ENCODE assay signal across 16 cellular contexts in the genomic region with DNA sequence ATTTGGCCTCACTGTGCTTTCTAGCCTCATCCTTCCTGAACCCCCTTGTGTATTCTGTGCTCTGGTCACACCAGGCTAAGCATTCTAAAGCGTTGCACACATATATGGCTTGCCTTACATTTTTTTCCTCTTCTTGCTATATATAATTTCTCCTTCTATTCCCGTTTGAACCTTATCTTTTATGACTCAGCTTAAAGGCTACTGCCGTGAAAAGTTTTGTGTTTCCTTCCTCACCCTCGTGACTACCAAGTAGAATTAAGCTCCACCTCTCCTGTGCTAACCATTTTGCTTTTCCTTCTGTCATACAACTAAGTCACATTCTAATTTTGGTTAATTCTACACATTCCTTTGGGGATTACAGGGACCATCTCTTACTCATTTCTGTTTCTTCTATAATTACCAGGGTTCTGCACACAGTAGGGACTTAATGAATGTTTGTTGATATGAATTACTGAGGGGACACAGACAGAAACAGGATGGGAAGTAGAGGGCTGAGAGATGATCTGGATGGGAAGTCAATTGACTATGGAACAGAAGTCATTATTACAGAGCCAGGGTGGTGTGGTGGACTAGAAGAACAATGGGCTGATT.
DNase-seq lines count a peak whose midpoint lies in the region; TF ChIP-seq lines count a peak whose summit lies in the region.
"Had no signal": no experiment of that assay in that cellular context is flagged by ENCODE, and none has a peak within 500 bp of the region (broad histone marks: within the 10 kb centered on the region; RNA-seq: fewer than 3 reads in every experiment).

No MANE protein-coding gene starts in this region.

- no peak overlapping the region for H4K8ac ChIP-seq in mesenchymal stem cell (ENCODE audit: low read length)

- intact Hi-C loops in CD4-positive, alpha-beta memory T cell (cut with micrococcal nuclease) = no loop called here
- intact Hi-C loops in colonic mucosa (cut with DNase I) = no loop called here

- H3K79me1 ChIP-seq in mesenchymal stem cell (replicated peaks; ENCODE audit: low read length, poor library complexity, severe bottlenecking) = no peaks in the 10 kb centered on the region

- no peak overlapping the region for H3K23ac ChIP-seq in mesenchymal stem cell (ENCODE audit: low read length in 2 of 2)

- no peak overlapping the region for H2BK15ac ChIP-seq in mesenchymal stem cell (ENCODE audit: low read depth, poor library complexity, severe bottlenecking)

- H3K36me3 Mint-ChIP-seq in CD4-positive, alpha-beta memory T cell = peaks cover 21 to 48% of the 10 kb centered on the region in 2 donors

- no peaks in the 10 kb centered on the region for H3K9me3 Mint-ChIP-seq in CD4-positive, alpha-beta memory T cell

- no peak overlapping the region for H2BK120ac ChIP-seq in mesenchymal stem cell (ENCODE audit: low read depth, low read length)

- no peak overlapping the region for H2AK5ac ChIP-seq in mesenchymal stem cell (ENCODE audit: low read length, severe bottlenecking)

- H3K27ac Mint-ChIP-seq in CD4-positive, alpha-beta memory T cell = peak overlapping the region in 6 of 7 donors; percentile 11 to 48 (median 31)
- H3K27ac Mint-ChIP-seq: activated CD8-positive, alpha-beta memory T cell treated with anti-CD3 and anti-CD28 coated beads, Interleukin-2, amount 10 ng/mL, durations not matched to agents 7 days and 5 days had no signal

- no peak overlapping the region for H2AFZ ChIP-seq in mesenchymal stem cell (ENCODE audit: low read depth, low read length)

- no peaks in the 10 kb centered on the region for H3K27me3 ChIP-seq in CD4-positive, alpha-beta memory T cell (ENCODE audit: insufficient read depth, low read length)
- H3K27me3 ChIP-seq in mesenchymal stem cell (ENCODE audit: control insufficient read depth in 1 of 2, insufficient read depth in 1 of 2, low read length in 2 of 2) (no peaks in the 10 kb centered on the region), colonic mucosa (no peaks in the 10 kb centered on the region)
- H3K27me3 ChIP-seq: upper lobe of right lung had no signal

- no peak overlapping the region for H3K4me3 Mint-ChIP-seq in CD4-positive, alpha-beta memory T cell
- H3K4me3 Mint-ChIP-seq: activated CD8-positive, alpha-beta memory T cell treated with anti-CD3 and anti-CD28 coated beads, Interleukin-2, amount 10 ng/mL, durations not matched to agents 7 days and 5 days; naive B cell had no signal

- no peaks in the 10 kb centered on the region for H3K9me3 ChIP-seq in CD4-positive, alpha-beta memory T cell (ENCODE audit: control insufficient read depth in 1 of 2, low read length in 2 of 2)
- no peaks in the 10 kb centered on the region for H3K9me3 ChIP-seq in mesenchymal stem cell (ENCODE audit: control insufficient read depth, low read length)
- H3K9me3 ChIP-seq in colonic mucosa = no peaks in the 10 kb centered on the region
- H3K9me3 ChIP-seq: upper lobe of right lung had no signal

- H4K91ac ChIP-seq in mesenchymal stem cell (ENCODE audit: low read length) = no peak overlapping the region

- POLR2A ChIA-PET in CD4-positive, alpha-beta memory T cell (lab: Charles Lee; ENCODE audit: partially characterized antibody) = no interaction called here

- no peak overlapping the region for H3K27ac ChIP-seq in CD4-positive, alpha-beta memory T cell (ENCODE audit: low read depth, low read length)
- H3K27ac ChIP-seq in mesenchymal stem cell (ENCODE audit: low read length, poor library complexity, severe bottlenecking) (no peak overlapping the region), colonic mucosa (no peak overlapping the region)
- H3K27ac ChIP-seq: skin epidermis, upper lobe of right lung had no signal

- H3K27me3 Mint-ChIP-seq in CD4-positive, alpha-beta memory T cell = no peaks in the 10 kb centered on the region
- H3K27me3 Mint-ChIP-seq: activated CD8-positive, alpha-beta memory T cell treated with anti-CD3 and anti-CD28 coated beads, Interleukin-2, amount 10 ng/mL, durations not matched to agents 7 days and 5 days; naive B cell had no signal

- H3K36me3 ChIP-seq in CD4-positive, alpha-beta memory T cell (ENCODE audit: insufficient read depth, low read length) = peaks cover 21% of the 10 kb centered on the region
- H3K36me3 ChIP-seq in mesenchymal stem cell (ENCODE audit: control insufficient read depth in 1 of 2, insufficient read depth in 2 of 2, low read depth in 1 of 2, low read length in 2 of 2) = peaks cover 0 to 13% of the 10 kb centered on the region in 2 experiments
- H3K36me3 ChIP-seq in colonic mucosa = no peaks in the 10 kb centered on the region
- H3K36me3 ChIP-seq: upper lobe of right lung had no signal

- CTCF ChIA-PET in CD4-positive, alpha-beta memory T cell (lab: Charles Lee; ENCODE audit: partially characterized antibody) = interaction anchor here (0.9 to 1.1 kb wide), 2 partner anchors 24 to 30 kb away, joined by 3 read pairs; no protein-coding TSS in a partner anchor

- no peak overlapping the region for H3K4ac ChIP-seq in mesenchymal stem cell (ENCODE audit: low read depth in 1 of 2, low read length in 2 of 2)

- no peak overlapping the region for H2BK5ac ChIP-seq in mesenchymal stem cell (ENCODE audit: low read depth, low read length, poor library complexity, severe bottlenecking)

- no peaks in the 10 kb centered on the region for H3K4me1 ChIP-seq in CD4-positive, alpha-beta memory T cell (ENCODE audit: insufficient read depth, low read length)
- H3K4me1 ChIP-seq in mesenchymal stem cell (ENCODE audit: control insufficient read depth, insufficient read depth, low read depth, low read length) = no peaks in the 10 kb centered on the region
- no peaks in the 10 kb centered on the region for H3K4me1 ChIP-seq in colonic mucosa
- H3K4me1 ChIP-seq: upper lobe of right lung had no signal

- H3K14ac ChIP-seq in mesenchymal stem cell (ENCODE audit: low read length in 2 of 2) = no peak overlapping the region

- peaks cover 3 to 18% (median 12%) of the 10 kb centered on the region in 4 donors for H3K4me1 Mint-ChIP-seq in CD4-positive, alpha-beta memory T cell

- H3K4me3 ChIP-seq in CD4-positive, alpha-beta memory T cell (ENCODE audit: low read length in 2 of 2) = no peak overlapping the region
- H3K4me3 ChIP-seq in mesenchymal stem cell (ENCODE audit: insufficient read depth in 1 of 2, low read depth in 1 of 2, low read length in 2 of 2) (no peak overlapping the region), colonic mucosa (no peak overlapping the region)
- H3K4me3 ChIP-seq: lung, skin epidermis, upper lobe of right lung had no signal

- 43% methylated on average over 4 of the region's 4 CpGs for WGBS in mesenchymal stem cell

- no peak overlapping the region for H2BK12ac ChIP-seq in mesenchymal stem cell (ENCODE audit: low read length in 2 of 2)

- DNase-seq in CD4-positive, alpha-beta memory T cell = no peak
- peak; percentile 40 for DNase-seq in NCI-H226
- DNase-seq in amniotic epithelial cell (ENCODE audit: low read depth) = peak; percentile 54
- DNase-seq in mesenchymal stem cell = peak; percentile 28
- DNase-seq in colonic mucosa = no peak
- no peak for DNase-seq in germinal center (ENCODE audit: low spot score)
- DNase-seq in NCI-H1436 treated with DMSO at 0.1 percent for 48 hours (lab: John Stamatoyannopoulos, UW) = no peak
- DNase-seq: activated CD8-positive, alpha-beta memory T cell treated with anti-CD3 and anti-CD28 coated beads, Interleukin-2, amount 10 ng/mL, durations not matched to agents 7 days and 5 days; activated gamma-delta T cell treated with Interleukin-2 at 50 U/mL for 16 hours; naive B cell; NCI-H1417; NCI-H2171 treated with DMSO at 0.1 percent for 48 hours; NCI-H748 treated with DMSO at 0.1 percent for 48 hours; upper lobe of right lung had no signal

- no peak overlapping the region for H3K18ac ChIP-seq in mesenchymal stem cell (ENCODE audit: low read depth in 1 of 2, low read length in 2 of 2)

- TF ChIP-seq CTCF in colonic mucosa (IDR thresholded peaks at IDR 0.05) = no peak

- H3K9ac ChIP-seq in mesenchymal stem cell (ENCODE audit: low read length) = no peak overlapping the region
- H3K9ac ChIP-seq in colonic mucosa (ENCODE audit: low read depth in 2 of 2, low read length in 2 of 2) = no peak overlapping the region

- H3K4me2 ChIP-seq in mesenchymal stem cell (ENCODE audit: low read length, poor library complexity, severe bottlenecking) = no peak overlapping the region

Comparison
In these comparisons a context has a peak if more than half of its experiments do, and no peak if none do; other contexts are left out.
1. DNase-seq: peak in NCI-H226 (single experiment), amniotic epithelial cell (single experiment) and mesenchymal stem cell (single experiment); none in CD4-positive, alpha-beta memory T cell (0 of 5), colonic mucosa (single experiment), germinal center (single experiment) and NCI-H1436 treated with DMSO at 0.1 percent for 48 hours (single experiment).